11 cellular contexts compared by ENCODE assay signal in genomic region chr9:20043035-20043434, GRCh38.
A peak's percentile ranks its signal among the peaks of the same experiment; 100 is the strongest.
DNase-seq lines count a peak whose midpoint lies in the region; ATAC-seq and TF ChIP-seq lines count a peak whose summit lies in the region.
"Had no signal": no experiment of that assay in that cellular context is flagged by ENCODE, and none has a peak within 500 bp of the region (broad histone marks: within the 10 kb centered on the region; RNA-seq: fewer than 3 reads in every experiment).

No MANE protein-coding gene starts in this region.

- H3K4me3 Mint-ChIP-seq in activated naive CD8-positive, alpha-beta T cell, result peak overlapping the region; percentile 60

- no peaks in the 10 kb centered on the region for H3K27me3 ChIP-seq in SJCRH30
- H3K27me3 ChIP-seq: sigmoid colon had no signal

- peak overlapping the region; percentile 84 for H3K27ac Mint-ChIP-seq in activated naive CD8-positive, alpha-beta T cell

- H3K9me3 Mint-ChIP-seq in activated naive CD8-positive, alpha-beta T cell (ENCODE audit: low read depth), result no peaks in the 10 kb centered on the region

- H3K36me3 Mint-ChIP-seq in activated naive CD8-positive, alpha-beta T cell, result no peaks in the 10 kb centered on the region

- H3K36me3 ChIP-seq in SJCRH30, result no peaks in the 10 kb centered on the region
- H3K36me3 ChIP-seq: sigmoid colon had no signal

- H3K9me3 ChIP-seq in SJCRH30 (replicated peaks), result no peaks in the 10 kb centered on the region
- H3K9me3 ChIP-seq: sigmoid colon had no signal

- ATAC-seq in GM19463 (IDR thresholded peaks at IDR 0.05; ENCODE audit: unreplicated experiment) (peak; percentile 71), HG03175 (IDR thresholded peaks at IDR 0.05; ENCODE audit: unreplicated experiment) (peak; percentile 68)

- H3K27ac ChIP-seq in SJCRH30, result no peak overlapping the region
- H3K27ac ChIP-seq: sigmoid colon had no signal

- H3K4me1 ChIP-seq in SJCRH30, result no peaks in the 10 kb centered on the region
- H3K4me1 ChIP-seq: sigmoid colon had no signal

- peaks cover 25% of the 10 kb centered on the region for H3K4me1 Mint-ChIP-seq in activated naive CD8-positive, alpha-beta T cell (ENCODE audit: low read depth)

- H3K4me3 ChIP-seq in GM12865 (ENCODE audit: low read depth, low read length) (peak overlapping the region; percentile 41), SJCRH30 (no peak overlapping the region)
- H3K4me3 ChIP-seq: sigmoid colon had no signal

- no peaks in the 10 kb centered on the region for H3K27me3 Mint-ChIP-seq in activated naive CD8-positive, alpha-beta T cell

- DNase-seq in GM12865 (ENCODE audit: low read depth) (peak; percentile 21), SJCRH30 (no peak), NCI-H1436 (lab: John Stamatoyannopoulos, UW) (no peak), NCI-H510A (lab: John Stamatoyannopoulos, UW) (no peak), kidney glomerular epithelial cell (lab: John Stamatoyannopoulos, UW) (no peak)
- DNase-seq: activated CD8-positive, alpha-beta memory T cell treated with anti-CD3 and anti-CD28 coated beads, Interleukin-2, amount 50 U/mL, for 4 hours; GOT3; sigmoid colon had no signal

- no peak for TF ChIP-seq CTCF in GM12865 (IDR thresholded peaks at IDR 0.05; ENCODE audit: insufficient read depth, low read depth, low read length, missing control alignments)
